1 cellular context compared by ENCODE assay signal in the genomic region with DNA sequence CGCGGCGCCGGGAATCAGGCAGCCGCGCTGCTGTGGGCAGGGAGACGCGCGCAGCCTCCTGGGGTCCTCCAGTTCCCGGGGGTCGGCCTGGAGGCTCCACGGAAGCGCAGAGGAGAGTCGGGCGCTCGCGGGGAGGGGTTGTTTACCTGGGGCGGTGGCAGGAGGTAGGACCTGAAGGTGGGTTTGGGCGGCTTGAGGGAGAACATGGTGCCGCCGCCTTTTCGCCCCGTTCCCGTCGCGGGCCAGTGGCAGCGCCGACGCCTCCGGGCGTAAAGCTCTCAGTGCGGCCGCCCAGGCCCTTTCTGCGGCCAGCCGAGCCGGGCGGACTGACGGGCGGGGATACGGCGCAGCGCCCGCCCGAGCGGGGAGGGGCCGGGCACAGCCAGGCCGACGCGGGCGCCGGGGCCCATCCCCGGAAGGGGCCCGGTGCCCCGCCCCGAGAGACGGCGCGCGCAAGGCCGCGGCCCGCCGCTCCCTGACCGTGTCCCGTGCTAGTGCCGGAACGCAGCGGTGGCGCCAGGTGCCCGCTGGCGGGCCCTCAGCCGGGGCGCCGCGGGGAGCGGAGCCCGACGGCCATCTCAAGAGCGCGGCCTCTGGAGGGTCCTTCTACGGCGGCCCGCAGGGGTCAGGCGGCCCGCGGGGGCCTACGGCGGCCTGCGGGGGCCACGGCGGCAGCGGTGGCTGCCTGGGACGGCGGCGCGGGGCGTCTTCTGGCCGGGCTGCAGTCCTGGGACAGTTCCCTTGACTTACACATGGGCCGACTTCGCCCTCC.
TF ChIP-seq lines count a peak whose summit lies in the region.

A gene with protein sequence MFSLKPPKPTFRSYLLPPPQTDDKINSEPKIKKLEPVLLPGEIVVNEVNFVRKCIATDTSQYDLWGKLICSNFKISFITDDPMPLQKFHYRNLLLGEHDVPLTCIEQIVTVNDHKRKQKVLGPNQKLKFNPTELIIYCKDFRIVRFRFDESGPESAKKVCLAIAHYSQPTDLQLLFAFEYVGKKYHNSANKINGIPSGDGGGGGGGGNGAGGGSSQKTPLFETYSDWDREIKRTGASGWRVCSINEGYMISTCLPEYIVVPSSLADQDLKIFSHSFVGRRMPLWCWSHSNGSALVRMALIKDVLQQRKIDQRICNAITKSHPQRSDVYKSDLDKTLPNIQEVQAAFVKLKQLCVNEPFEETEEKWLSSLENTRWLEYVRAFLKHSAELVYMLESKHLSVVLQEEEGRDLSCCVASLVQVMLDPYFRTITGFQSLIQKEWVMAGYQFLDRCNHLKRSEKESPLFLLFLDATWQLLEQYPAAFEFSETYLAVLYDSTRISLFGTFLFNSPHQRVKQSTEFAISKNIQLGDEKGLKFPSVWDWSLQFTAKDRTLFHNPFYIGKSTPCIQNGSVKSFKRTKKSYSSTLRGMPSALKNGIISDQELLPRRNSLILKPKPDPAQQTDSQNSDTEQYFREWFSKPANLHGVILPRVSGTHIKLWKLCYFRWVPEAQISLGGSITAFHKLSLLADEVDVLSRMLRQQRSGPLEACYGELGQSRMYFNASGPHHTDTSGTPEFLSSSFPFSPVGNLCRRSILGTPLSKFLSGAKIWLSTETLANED (minus strand): TSS at position 328 of the 772 bp plus-strand sequence. CDS start 122 bp downstream, at position 206.

TF ChIP-seq in HepG2, 621 proteins besides CTCF, POLR2A, EP300 and RAD21 (continued from another document and continues in another):
- no peak for TF ChIP-seq ZSCAN9 (CRISPR knock-in tag; IDR thresholded peaks at IDR 0.05; ENCODE audit: borderline replicate concordance)
- TF ChIP-seq, protein P1, sequence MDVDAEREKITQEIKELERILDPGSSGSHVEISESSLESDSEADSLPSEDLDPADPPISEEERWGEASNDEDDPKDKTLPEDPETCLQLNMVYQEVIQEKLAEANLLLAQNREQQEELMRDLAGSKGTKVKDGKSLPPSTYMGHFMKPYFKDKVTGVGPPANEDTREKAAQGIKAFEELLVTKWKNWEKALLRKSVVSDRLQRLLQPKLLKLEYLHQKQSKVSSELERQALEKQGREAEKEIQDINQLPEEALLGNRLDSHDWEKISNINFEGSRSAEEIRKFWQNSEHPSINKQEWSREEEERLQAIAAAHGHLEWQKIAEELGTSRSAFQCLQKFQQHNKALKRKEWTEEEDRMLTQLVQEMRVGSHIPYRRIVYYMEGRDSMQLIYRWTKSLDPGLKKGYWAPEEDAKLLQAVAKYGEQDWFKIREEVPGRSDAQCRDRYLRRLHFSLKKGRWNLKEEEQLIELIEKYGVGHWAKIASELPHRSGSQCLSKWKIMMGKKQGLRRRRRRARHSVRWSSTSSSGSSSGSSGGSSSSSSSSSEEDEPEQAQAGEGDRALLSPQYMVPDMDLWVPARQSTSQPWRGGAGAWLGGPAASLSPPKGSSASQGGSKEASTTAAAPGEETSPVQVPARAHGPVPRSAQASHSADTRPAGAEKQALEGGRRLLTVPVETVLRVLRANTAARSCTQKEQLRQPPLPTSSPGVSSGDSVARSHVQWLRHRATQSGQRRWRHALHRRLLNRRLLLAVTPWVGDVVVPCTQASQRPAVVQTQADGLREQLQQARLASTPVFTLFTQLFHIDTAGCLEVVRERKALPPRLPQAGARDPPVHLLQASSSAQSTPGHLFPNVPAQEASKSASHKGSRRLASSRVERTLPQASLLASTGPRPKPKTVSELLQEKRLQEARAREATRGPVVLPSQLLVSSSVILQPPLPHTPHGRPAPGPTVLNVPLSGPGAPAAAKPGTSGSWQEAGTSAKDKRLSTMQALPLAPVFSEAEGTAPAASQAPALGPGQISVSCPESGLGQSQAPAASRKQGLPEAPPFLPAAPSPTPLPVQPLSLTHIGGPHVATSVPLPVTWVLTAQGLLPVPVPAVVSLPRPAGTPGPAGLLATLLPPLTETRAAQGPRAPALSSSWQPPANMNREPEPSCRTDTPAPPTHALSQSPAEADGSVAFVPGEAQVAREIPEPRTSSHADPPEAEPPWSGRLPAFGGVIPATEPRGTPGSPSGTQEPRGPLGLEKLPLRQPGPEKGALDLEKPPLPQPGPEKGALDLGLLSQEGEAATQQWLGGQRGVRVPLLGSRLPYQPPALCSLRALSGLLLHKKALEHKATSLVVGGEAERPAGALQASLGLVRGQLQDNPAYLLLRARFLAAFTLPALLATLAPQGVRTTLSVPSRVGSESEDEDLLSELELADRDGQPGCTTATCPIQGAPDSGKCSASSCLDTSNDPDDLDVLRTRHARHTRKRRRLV (CRISPR knock-in tag; IDR thresholded peaks at IDR 0.05): no peak
- no peak for TF ChIP-seq ZUFSP (CRISPR knock-in tag; IDR thresholded peaks at IDR 0.05; ENCODE audit: borderline replicate concordance)
- no peak for TF ChIP-seq RERE (CRISPR knock-in tag; IDR thresholded peaks at IDR 0.05; ENCODE audit: low read depth)
- TF ChIP-seq TCF7 (IDR thresholded peaks at IDR 0.05; ENCODE audit: low read depth): no peak
- peak; percentile 67; the same call in 1 of the 2 replicates for TF ChIP-seq ZNF501 (CRISPR knock-in tag; IDR thresholded peaks at IDR 0.05)
- TF ChIP-seq ZNF331 (CRISPR knock-in tag; IDR thresholded peaks at IDR 0.05): 0 out of 2 replicates have a peak, but pooled peaks have one; percentile 9
- peak; percentile 58; the same call in 1 of the 2 replicates for TF ChIP-seq ISL2 (CRISPR knock-in tag; IDR thresholded peaks at IDR 0.05)
- no peak for TF ChIP-seq NFATC3 (CRISPR knock-in tag; IDR thresholded peaks at IDR 0.05)
- TF ChIP-seq, protein P2, sequence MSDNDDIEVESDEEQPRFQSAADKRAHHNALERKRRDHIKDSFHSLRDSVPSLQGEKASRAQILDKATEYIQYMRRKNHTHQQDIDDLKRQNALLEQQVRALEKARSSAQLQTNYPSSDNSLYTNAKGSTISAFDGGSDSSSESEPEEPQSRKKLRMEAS (IDR thresholded peaks at IDR 0.05): peak; percentile 4; the same call in 1 of the 2 replicates
- no peak for TF ChIP-seq ZNF576 (CRISPR knock-in tag; IDR thresholded peaks at IDR 0.05)
- no peak; the same call in 1 of the 2 replicates for TF ChIP-seq ZNF773 (CRISPR knock-in tag; IDR thresholded peaks at IDR 0.05; ENCODE audit: borderline replicate concordance)
- TF ChIP-seq THAP8 (CRISPR knock-in tag; IDR thresholded peaks at IDR 0.05; ENCODE audit: borderline replicate concordance): no peak
- TF ChIP-seq, protein P3, sequence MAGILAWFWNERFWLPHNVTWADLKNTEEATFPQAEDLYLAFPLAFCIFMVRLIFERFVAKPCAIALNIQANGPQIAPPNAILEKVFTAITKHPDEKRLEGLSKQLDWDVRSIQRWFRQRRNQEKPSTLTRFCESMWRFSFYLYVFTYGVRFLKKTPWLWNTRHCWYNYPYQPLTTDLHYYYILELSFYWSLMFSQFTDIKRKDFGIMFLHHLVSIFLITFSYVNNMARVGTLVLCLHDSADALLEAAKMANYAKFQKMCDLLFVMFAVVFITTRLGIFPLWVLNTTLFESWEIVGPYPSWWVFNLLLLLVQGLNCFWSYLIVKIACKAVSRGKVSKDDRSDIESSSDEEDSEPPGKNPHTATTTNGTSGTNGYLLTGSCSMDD (CRISPR knock-in tag; IDR thresholded peaks at IDR 0.05): no peak
- no peak for TF ChIP-seq ATRX (CRISPR knock-in tag; IDR thresholded peaks at IDR 0.05; ENCODE audit: borderline replicate concordance)
- TF ChIP-seq ZNF615 (CRISPR knock-in tag; IDR thresholded peaks at IDR 0.05; ENCODE audit: borderline replicate concordance): peak; percentile 75; the same call in 1 of the 2 replicates
- no peak for TF ChIP-seq TERF1 (CRISPR knock-in tag; IDR thresholded peaks at IDR 0.05)
- peak in 1 of 2 experiments; percentile 62; a peak in 1 of 4 replicates for TF ChIP-seq KLF16 (CRISPR knock-in tag; IDR thresholded peaks at IDR 0.05)
- no peak for TF ChIP-seq TEAD3 (CRISPR knock-in tag; optimal IDR thresholded peaks at IDR 0.05; ENCODE audit: borderline replicate concordance)
- no peak for TF ChIP-seq MXD4 (CRISPR knock-in tag; IDR thresholded peaks at IDR 0.05)
- TF ChIP-seq SMAD9 (CRISPR knock-in tag; IDR thresholded peaks at IDR 0.05): no peak
- no peak for TF ChIP-seq MTA3 (CRISPR knock-in tag; IDR thresholded peaks at IDR 0.05)
- TF ChIP-seq MAFF (IDR thresholded peaks at IDR 0.05; ENCODE audit: low read depth, low read length): no peak
- TF ChIP-seq ZNF556 (CRISPR knock-in tag; IDR thresholded peaks at IDR 0.05; ENCODE audit: borderline replicate concordance): 0 out of 2 replicates have a peak, but pooled peaks have one; percentile 3
- TF ChIP-seq ZNF749 (CRISPR knock-in tag; IDR thresholded peaks at IDR 0.05; ENCODE audit: borderline replicate concordance): 0 out of 2 replicates have a peak, but pooled peaks have one; percentile 38
- peak; percentile 62; the same call in 1 of the 2 replicates for TF ChIP-seq ZIK1 (CRISPR knock-in tag; IDR thresholded peaks at IDR 0.05; ENCODE audit: borderline replicate concordance, low read depth)
- no peak for TF ChIP-seq HNRNPUL1 (IDR thresholded peaks at IDR 0.05; ENCODE audit: low read depth, low read length)
- TF ChIP-seq ATF2 (CRISPR knock-in tag; IDR thresholded peaks at IDR 0.05): 0 out of 2 replicates have a peak, but pooled peaks have one; percentile 19
- no peak for TF ChIP-seq RBM22 (optimal IDR thresholded peaks at IDR 0.05; ENCODE audit: low read length)
- TF ChIP-seq NCOA1 (CRISPR knock-in tag; IDR thresholded peaks at IDR 0.05): no peak
